Comparison of ENCODE assay signal across 18 cellular contexts in the genomic region with DNA sequence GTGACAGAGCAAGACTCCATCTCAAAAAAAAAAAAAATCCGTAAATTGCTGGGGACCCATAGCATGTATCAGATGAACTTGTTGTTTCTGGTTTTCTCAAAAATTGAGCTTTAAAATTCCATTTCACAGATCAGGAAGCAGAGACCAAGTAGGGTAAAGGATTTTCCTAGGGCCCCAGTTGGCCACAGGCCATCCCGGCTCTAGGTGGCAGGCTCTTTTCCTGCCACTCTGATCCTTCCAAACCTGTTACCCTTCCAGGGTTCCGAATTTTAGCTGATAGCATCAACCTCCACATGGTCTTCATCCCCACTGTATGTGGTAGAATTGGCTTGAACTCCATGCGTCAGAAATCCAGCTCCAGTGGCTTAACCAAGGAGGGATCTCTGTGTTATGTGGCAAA. TPM values are rescaled to one million over a fixed set of nuclear protein-coding genes. Genes with fewer than 3 reads are reported as not detected.
"Had no signal": no experiment of that assay in that cellular context is flagged by ENCODE, and none has a peak within 500 bp of the region (broad histone marks: within the 10 kb centered on the region; RNA-seq: fewer than 3 reads in every experiment).

No MANE protein-coding gene starts in this region.

- H3K27me3 Mint-ChIP-seq: dendritic cell treated with granulocyte-macrophage colony-stimulating factor and Interleukin-4, amounts not matched to agents 40 ng/mL and 50 ng/mL, for 4 days had no signal

- ATAC-seq: effector memory CD8-positive, alpha-beta T cell; gastroesophageal sphincter; naive thymus-derived CD8-positive, alpha-beta T cell; psoas muscle; right lobe of liver had no signal

- H3K4me3 ChIP-seq: esophagus squamous epithelium, gastroesophageal sphincter, psoas muscle, right lobe of liver, skin epidermis had no signal

- H3K27ac ChIP-seq: esophagus squamous epithelium, gastroesophageal sphincter, neutrophil, psoas muscle, right lobe of liver, skin epidermis had no signal

- H3K36me3 ChIP-seq: esophagus squamous epithelium, gastroesophageal sphincter, neutrophil, right lobe of liver had no signal

- H3K27ac Mint-ChIP-seq: dendritic cell treated with granulocyte-macrophage colony-stimulating factor and Interleukin-4, amounts not matched to agents 40 ng/mL and 50 ng/mL, for 4 days; effector memory CD8-positive, alpha-beta T cell; naive thymus-derived CD8-positive, alpha-beta T cell had no signal

- H3K4me3 Mint-ChIP-seq: dendritic cell treated with granulocyte-macrophage colony-stimulating factor and Interleukin-4, amounts not matched to agents 40 ng/mL and 50 ng/mL, for 4 days; effector memory CD8-positive, alpha-beta T cell; naive thymus-derived CD8-positive, alpha-beta T cell had no signal

- DNase-seq: effector memory CD8-positive, alpha-beta T cell; esophagus squamous epithelium; glutamatergic neuron; kidney; mesendoderm; naive thymus-derived CD8-positive, alpha-beta T cell; psoas muscle; retina; right lobe of liver; stimulated activated CD4-positive, alpha-beta T cell treated with anti-CD3 and anti-CD28 coated beads, Interleukin-12 subunit alpha, Interleukin-12 subunit beta, amount 100 ng/mL, for 4 hours; stimulated activated CD4-positive, alpha-beta T cell treated with anti-CD3 and anti-CD28 coated beads, Interleukin-2, amount 100 ng/mL, for 48 hours; stimulated activated naive CD4-positive, alpha-beta T cell treated with Interleukin-2 at 50 U/mL for 16 hours; trophoblast cell had no signal

- H3K4me1 Mint-ChIP-seq: naive thymus-derived CD8-positive, alpha-beta T cell had no signal

- H3K36me3 Mint-ChIP-seq: naive thymus-derived CD8-positive, alpha-beta T cell had no signal

- H3K27me3 ChIP-seq: neutrophil, right lobe of liver had no signal

- H3K4me1 ChIP-seq: psoas muscle, right lobe of liver had no signal

- H3K9me3 ChIP-seq: esophagus squamous epithelium, gastroesophageal sphincter, neutrophil, psoas muscle, right lobe of liver had no signal

- H3K9me3 Mint-ChIP-seq: dendritic cell treated with granulocyte-macrophage colony-stimulating factor and Interleukin-4, amounts not matched to agents 40 ng/mL and 50 ng/mL, for 4 days; effector memory CD8-positive, alpha-beta T cell; naive thymus-derived CD8-positive, alpha-beta T cell had no signal

RNA-seq across cellular contexts. Expression of gene BDKRB2, which starts 36.1 kb away (rescaled TPM):
- total RNA-seq: naive thymus-derived CD8-positive, alpha-beta T cell had no signal
- polyA plus RNA-seq: naive thymus-derived CD8-positive, alpha-beta T cell; neural cell had no signal
